Comparison of ENCODE assay signal across 22 cellular contexts in genomic region chr15:72421484-72421883, GRCh38. TPM values are rescaled to one million over a fixed set of nuclear protein-coding genes. Genes with fewer than 3 reads are reported as not detected.
"Had no signal": no experiment of that assay in that cellular context is flagged by ENCODE, and none has a peak within 500 bp of the region (broad histone marks: within the 10 kb centered on the region; RNA-seq: fewer than 3 reads in every experiment).

No MANE protein-coding gene starts in this region.

- H3K4me1 ChIP-seq: sigmoid colon, uterus had no signal

- H3K4me2 ChIP-seq: hepatocyte had no signal

- H3K27ac ChIP-seq: hepatocyte, neutrophil, sigmoid colon, uterus had no signal

- H3K4me3 ChIP-seq: hepatocyte, lung, mucosa of descending colon, sigmoid colon, uterus had no signal

- H3K36me3 ChIP-seq: neutrophil, sigmoid colon, uterus had no signal

- H2AFZ ChIP-seq: hepatocyte had no signal

- DNase-seq: dermis blood vessel endothelial cell; head of caudate nucleus; left colon; left ventricle myocardium superior; mucosa of descending colon; naive thymus-derived CD8-positive, alpha-beta T cell; sigmoid colon; stimulated activated CD4-positive, alpha-beta T cell treated with anti-CD3 and anti-CD28 coated beads, Interleukin-12 subunit alpha, Interleukin-12 subunit beta, amount 100 ng/mL, for 4 hours; stimulated activated naive CD4-positive, alpha-beta T cell; uterus had no signal

- ATAC-seq: left colon; left ventricle myocardium superior; mucosa of descending colon; naive thymus-derived CD8-positive, alpha-beta T cell had no signal

- H3K27me3 ChIP-seq: hepatocyte, neutrophil, sigmoid colon, uterus had no signal

- H3K9me3 ChIP-seq: neutrophil, uterus had no signal

- FAIRE-seq: colon, small intestine had no signal

- H3K79me2 ChIP-seq: hepatocyte had no signal

RNA-seq across cellular contexts. Expression of gene TMEM202, which starts 23.4 kb away (rescaled TPM):
- total RNA-seq: dermis blood vessel endothelial cell; fibroblast of lung; hepatocyte; kidney epithelial cell; left colon; left ventricle myocardium superior; lung; mucosa of descending colon; naive thymus-derived CD8-positive, alpha-beta T cell; osteoblast; pulmonary artery endothelial cell; sigmoid colon; uterus had no signal
- polyA plus RNA-seq: esophagus; fibroblast of lung; hepatocyte; lung; naive thymus-derived CD8-positive, alpha-beta T cell; neural cell; sigmoid colon; small intestine; thymus had no signal
